In the genomic region with DNA sequence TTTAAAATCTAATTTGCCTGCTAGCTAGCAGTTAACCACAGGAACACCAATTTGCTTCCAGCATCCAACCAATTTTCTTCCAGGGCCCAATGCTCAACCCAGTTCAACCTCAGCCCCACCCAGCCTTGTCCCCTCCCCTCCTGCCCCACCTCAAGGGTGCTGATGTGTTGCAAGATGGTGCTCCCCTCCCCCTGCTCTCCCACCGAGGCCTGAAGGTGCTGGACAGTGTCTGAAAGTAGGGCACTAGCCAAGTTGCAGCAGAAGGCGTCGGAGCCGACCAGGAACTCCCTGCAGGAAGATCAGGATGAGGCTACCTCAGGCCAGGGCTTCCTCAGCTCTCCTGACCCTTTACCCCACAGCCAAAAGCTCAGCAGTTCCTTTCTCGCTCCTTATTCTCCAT, we compare ENCODE assay signal across 22 cellular contexts. TPM values are rescaled to one million over a fixed set of nuclear protein-coding genes. Genes with fewer than 3 reads are reported as not detected.
DNase-seq lines count a peak whose midpoint lies in the region; ATAC-seq, FAIRE-seq and TF ChIP-seq lines count a peak whose summit lies in the region.
"Had no signal": no experiment of that assay in that cellular context is flagged by ENCODE, and none has a peak within 500 bp of the region (broad histone marks: within the 10 kb centered on the region; RNA-seq: fewer than 3 reads in every experiment).

No MANE protein-coding gene starts in this region.

- peaks cover 36% of the 10 kb centered on the region for H3K36me3 Mint-ChIP-seq in endothelial cell (ENCODE audit: low read depth, unreplicated experiment)

- no peak for FAIRE-seq in GM12892 (lab: Jason Lieb, UNC)
- FAIRE-seq: D721Med, endometrium, RCC 7860 had no signal

- H3K27me3 Mint-ChIP-seq in endothelial cell (ENCODE audit: unreplicated experiment) = peaks cover 18% of the 10 kb centered on the region
- H3K27me3 Mint-ChIP-seq: memory B cell had no signal

- H3K27me3 ChIP-seq in breast epithelium (no peaks in the 10 kb centered on the region), mammary epithelial cell (ENCODE audit: insufficient read depth, low read length) (no peaks in the 10 kb centered on the region), stomach (no peaks in the 10 kb centered on the region)
- H3K27me3 ChIP-seq: foreskin keratinocyte had no signal

- no peaks in the 10 kb centered on the region for H4K20me1 ChIP-seq in mammary epithelial cell (ENCODE audit: insufficient read depth, low read length)

- CTCF ChIA-PET in mammary epithelial cell (lab: Charles Lee; ENCODE audit: low non-redundant PET) = no interaction called here

- H3K9me3 ChIP-seq in breast epithelium (no peaks in the 10 kb centered on the region), mammary epithelial cell (replicated peaks; ENCODE audit: insufficient read depth, low read length) (no peaks in the 10 kb centered on the region), stomach (no peaks in the 10 kb centered on the region)

- H2AFZ ChIP-seq in mammary epithelial cell (ENCODE audit: low read depth, low read length) = no peak overlapping the region

- peaks cover 50% of the 10 kb centered on the region for H3K79me2 ChIP-seq in mammary epithelial cell (ENCODE audit: insufficient read depth, low read length)

- H3K4me1 ChIP-seq in breast epithelium (no peaks in the 10 kb centered on the region), mammary epithelial cell (ENCODE audit: insufficient read depth, low read length) (peaks cover 23% of the 10 kb centered on the region), stomach (peaks cover 26 to 68% (median 45%) of the 10 kb centered on the region in 4 donors)
- H3K4me1 ChIP-seq: foreskin keratinocyte had no signal

- peaks cover 32% of the 10 kb centered on the region for H3K4me1 Mint-ChIP-seq in endothelial cell (ENCODE audit: unreplicated experiment)

- no peak for ATAC-seq in HG03457 (IDR thresholded peaks at IDR 0.05; ENCODE audit: unreplicated experiment)
- ATAC-seq: foreskin keratinocyte had no signal

- dilution Hi-C loops in mammary epithelial cell (cut with HindIII; ENCODE audit: low sequenced_read_pairs) = no loop called here

- in situ Hi-C loops in mammary epithelial cell (cut with MboI; ENCODE audit: low sequenced_read_pairs in 2 of 2) = no loop called here

- no TSS peak for BruUV-seq in mammary epithelial cell (replicated peaks; lab: Mats Ljungman, UMichigan)

- no peak overlapping the region for H3K4me2 ChIP-seq in mammary epithelial cell (ENCODE audit: insufficient read depth, low read depth, low read length)

- no peaks in the 10 kb centered on the region for H3K9me3 Mint-ChIP-seq in endothelial cell (ENCODE audit: unreplicated experiment)
- H3K9me3 Mint-ChIP-seq: H9, memory B cell had no signal

- peak overlapping the region; percentile 6 to 9 for H3K27ac ChIP-seq in breast epithelium
- H3K27ac ChIP-seq in mammary epithelial cell (ENCODE audit: insufficient read depth, low read depth, low read length) = no peak overlapping the region
- peak overlapping the region in 2 of 5 donors; percentile 5 to 22 for H3K27ac ChIP-seq in stomach
- H3K27ac ChIP-seq: foreskin keratinocyte had no signal

- TF ChIP-seq EP300 in stomach (IDR thresholded peaks at IDR 0.05) = no peak

- TF ChIP-seq POLR2A in breast epithelium (IDR thresholded peaks at IDR 0.05) (no peak), stomach (IDR thresholded peaks at IDR 0.05) (no peak), GM12892 (IDR thresholded peaks at IDR 0.05; ENCODE audit: low read depth, low read length) (no peak)

- H3K36me3 ChIP-seq in breast epithelium = no peaks in the 10 kb centered on the region
- H3K36me3 ChIP-seq in mammary epithelial cell (ENCODE audit: insufficient read depth, low read length) = peaks cover 14% of the 10 kb centered on the region
- H3K36me3 ChIP-seq in stomach = peaks cover 39 to 59% (median 54%) of the 10 kb centered on the region in 4 donors

- peak overlapping the region; percentile 59 for H3K4me3 Mint-ChIP-seq in endothelial cell (ENCODE audit: unreplicated experiment)
- H3K4me3 Mint-ChIP-seq: H9 had no signal

- TF ChIP-seq CTCF in breast epithelium (IDR thresholded peaks at IDR 0.05) (no peak), mammary epithelial cell (conservative IDR thresholded peaks at IDR 0.05 in 1 of 2, IDR thresholded peaks at IDR 0.05 in 1 of 2; ENCODE audit: extremely low read depth in 1 of 2, insufficient read depth in 1 of 2, low read depth in 1 of 2, low read length in 2 of 2) (no peak), endothelial cell (IDR thresholded peaks at IDR 0.05; ENCODE audit: unreplicated experiment) (no peak), stomach (IDR thresholded peaks at IDR 0.05) (no peak)

- H3K9ac ChIP-seq in mammary epithelial cell (ENCODE audit: insufficient read depth, low read length) = no peak overlapping the region

- intact Hi-C loops in breast epithelium (cut with DNase I; ENCODE audit: low total_unique reads) = loop anchor here (10.0 kb wide), 1 partner anchor 1133 kb away; the partner anchor contains the start of gene RAB5B
- intact Hi-C loops in mammary epithelial cell (cut with micrococcal nuclease) = no loop called here
- intact Hi-C loops in stomach (cut with DNase I; ENCODE audit: low total_unique reads) = no loop called here

- H3K27ac Mint-ChIP-seq in endothelial cell (ENCODE audit: unreplicated experiment) = no peak overlapping the region

- DNase-seq in breast epithelium (ENCODE audit: low spot score in 2 of 2) (no peak), mammary epithelial cell (no peak), NCI-H526 (lab: John Stamatoyannopoulos, UW) (peak; percentile 90 to 94), endothelial cell (ENCODE audit: low spot score) (no peak), stomach (peak; percentile 21), GM12892 (ENCODE audit: insufficient read length) (no peak), HT-29 (ENCODE audit: low spot score) (no peak)
- DNase-seq: foreskin keratinocyte; H9; NCI-H2107; NCI-H82; nucleus accumbens; stimulated activated CD4-positive, alpha-beta T cell treated with anti-CD3 and anti-CD28 coated beads, Interleukin-4, amount 100 ng/mL, for 24 hours had no signal

- no peak overlapping the region for H3K4me3 ChIP-seq in breast epithelium
- no peak overlapping the region for H3K4me3 ChIP-seq in mammary epithelial cell (replicated peaks in 1 of 3; ENCODE audit: insufficient read depth in 1 of 3, low read depth in 2 of 3, low read length in 3 of 3)
- H3K4me3 ChIP-seq in stomach = peak overlapping the region in 1 of 4 donors; percentile 14

- WGBS in mammary epithelial cell (ENCODE audit: low coverage, missing lambda C conversion rate) = 83% methylated on average over 4 of the region's 5 CpGs
- WGBS in stomach, 5 donors = 59 to 67% (median 64%) methylated on average over 5 of the region's 5 CpGs

RNA-seq across cellular contexts. Expression of gene STAT6, which starts 3.7 kb away (rescaled TPM):
- total RNA-seq in breast epithelium = 100 to 1,000 TPM; 139 to 147 (median 146) TPM
- total RNA-seq in mammary epithelial cell = 100 to 1,000 TPM in 1 of 2 donors, 10 to 100 TPM in 1; 65.3 to 150 TPM
- polyA plus RNA-seq in mammary epithelial cell = 170 TPM
- 136 TPM for polyA minus RNA-seq in mammary epithelial cell
- 139 TPM for total RNA-seq in endothelial cell (ENCODE audit: unreplicated experiment)
- 100 to 1,000 TPM in 4 of 5 donors, 10 to 100 TPM in 1; 81.9 to 343 (median 209) TPM for total RNA-seq in stomach
- polyA plus RNA-seq in stomach = 100 to 1,000 TPM; 138 to 477 (median 147) TPM
- polyA plus RNA-seq in GM12892 (2012; ENCODE audit: missing spikeins) = 129 TPM
- 114 and 125 TPM in 2 replicates for total RNA-seq in HT-29 (2014; rRNA removed; shearing (Covaris generic))

RNA-seq across cellular contexts. Expression of gene NAB2, which starts 18.5 kb away (rescaled TPM):
- total RNA-seq in breast epithelium = 10 to 100 TPM in 2 of 3 donors, 1 to 10 TPM in 1; 9.0 to 33.2 (median 24.6) TPM
- total RNA-seq in mammary epithelial cell = 10 to 100 TPM; 33.8 to 35.3 TPM
- polyA plus RNA-seq in mammary epithelial cell = 28.4 TPM
- 66.6 TPM for polyA minus RNA-seq in mammary epithelial cell
- 14.0 TPM for total RNA-seq in endothelial cell (ENCODE audit: unreplicated experiment)
- 10 to 100 TPM in 2 of 5 donors, 1 to 10 TPM in 2, not detected in 1; 1.7 to 12.1 (median 8.3) TPM for total RNA-seq in stomach
- 10 to 100 TPM; 14.1 to 16.6 (median 16.3) TPM for polyA plus RNA-seq in stomach
- 15.5 TPM for polyA plus RNA-seq in GM12892 (2012; ENCODE audit: missing spikeins)
- total RNA-seq in HT-29 (2014; rRNA removed; shearing (Covaris generic)) = 17.8 and 19.3 TPM in 2 replicates

RNA-seq across cellular contexts. Expression of gene LRP1, which starts 20.8 kb away (rescaled TPM):
- 100 to 1,000 TPM; 102 to 894 (median 240) TPM for total RNA-seq in breast epithelium
- total RNA-seq in mammary epithelial cell = 10 to 100 TPM; 33.2 to 57.0 TPM
- polyA plus RNA-seq in mammary epithelial cell = 11.3 TPM
- 75.1 TPM for polyA minus RNA-seq in mammary epithelial cell
- 24.7 TPM for total RNA-seq in endothelial cell (ENCODE audit: unreplicated experiment)
- 100 to 1,000 TPM in 4 of 5 donors, 10 to 100 TPM in 1; 97.8 to 510 (median 129) TPM for total RNA-seq in stomach
- 10 to 100 TPM; 13.5 to 25.9 (median 13.6) TPM for polyA plus RNA-seq in stomach
- polyA plus RNA-seq in GM12892 (2012; ENCODE audit: missing spikeins) = 0.34 TPM
- total RNA-seq in HT-29 (2014; rRNA removed; shearing (Covaris generic)) = 22.8 and 25.2 TPM in 2 replicates

RNA-seq across cellular contexts. Expression of gene NEMP1, which starts 28.9 kb away (rescaled TPM):
- total RNA-seq in breast epithelium (10 to 100 TPM in 2 of 3 donors, 1 to 10 TPM in 1; 6.9 to 13.3 (median 10.9) TPM), mammary epithelial cell (10 to 100 TPM in 1 of 2 donors, 1 to 10 TPM in 1; 7.3 to 31.0 TPM), endothelial cell (ENCODE audit: unreplicated experiment) (17.6 TPM), stomach (10 to 100 TPM in 1 of 5 donors, 1 to 10 TPM in 4; 1.2 to 16.7 (median 2.7) TPM)
- polyA plus RNA-seq in mammary epithelial cell (11.4 TPM), stomach (1 to 10 TPM; 1.1 to 3.8 (median 2.2) TPM)
- 22.2 TPM for polyA minus RNA-seq in mammary epithelial cell
- 13.9 TPM for polyA plus RNA-seq in GM12892 (2012; ENCODE audit: missing spikeins)
- total RNA-seq in HT-29 (2014; rRNA removed; shearing (Covaris generic)) = 12.5 and 13.6 TPM in 2 replicates

RNA-seq across cellular contexts. Expression of gene LRP1-AS, which starts 40.0 kb away (rescaled TPM):
- total RNA-seq in breast epithelium (not detected), mammary epithelial cell (not detected), endothelial cell (ENCODE audit: unreplicated experiment) (0.46 TPM), stomach (not detected)
- polyA plus RNA-seq in mammary epithelial cell (not detected), stomach (not detected)
- polyA minus RNA-seq in mammary epithelial cell = not detected
- not detected for polyA plus RNA-seq in GM12892 (2012; ENCODE audit: missing spikeins)
- total RNA-seq in HT-29 (2014; rRNA removed; shearing (Covaris generic)) = not detected in 2 replicates
- total RNA-seq: cerebellum, foreskin keratinocyte, H9, urinary bladder had no signal
- polyA plus RNA-seq: adipose tissue, AG04450, foreskin keratinocyte, urinary bladder had no signal

Comparison
In these comparisons a context has a peak if more than half of its experiments do, and no peak if none do; other contexts are left out.
1. DNase-seq: peak in NCI-H526 (2 of 2) and stomach (single experiment); none in breast epithelium (0 of 2), mammary epithelial cell (single experiment), endothelial cell (single experiment), GM12892 (single experiment) and HT-29 (single experiment).